Comparison of ENCODE assay signal across 1 cellular context in genomic region chr1:67336783-67337182, GRCh38.
TF ChIP-seq lines count a peak whose summit lies in the region.

No MANE protein-coding gene starts in this region.

TF ChIP-seq in HepG2, 621 proteins besides CTCF, POLR2A, EP300 and RAD21 (continued from another document):
- TF ChIP-seq ZNF512B (CRISPR knock-in tag; IDR thresholded peaks at IDR 0.05; ENCODE audit: borderline replicate concordance), result no peak
- no peak for TF ChIP-seq SATB2 (CRISPR knock-in tag; IDR thresholded peaks at IDR 0.05)
- no peak for TF ChIP-seq MED13 (CRISPR knock-in tag; IDR thresholded peaks at IDR 0.05)
